ENCODE assay signal across 31 cellular contexts in genomic region chr2:227828385-227828990, GRCh38. TPM values are rescaled to one million over a fixed set of nuclear protein-coding genes. Genes with fewer than 3 reads are reported as not detected.
"Had no signal": no experiment of that assay in that cellular context is flagged by ENCODE, and none has a peak within 500 bp of the region (broad histone marks: within the 10 kb centered on the region; RNA-seq: fewer than 3 reads in every experiment).

No MANE protein-coding gene starts in this region.

- DNase-seq: natural killer cell; occipital lobe; ovary; posterior cingulate gyrus; psoas muscle; right cardiac atrium; stimulated activated CD4-positive, alpha-beta T cell treated with anti-CD3 and anti-CD28 coated beads, Interleukin-15, amount 100 ng/mL, for 24 hours; stimulated activated CD4-positive, alpha-beta T cell treated with anti-CD3 and anti-CD28 coated beads, Interleukin-2, amount 100 ng/mL, for 24 hours; stimulated activated CD4-positive, alpha-beta T cell treated with anti-CD3 and anti-CD28 coated beads, Interleukin-2, amount 100 ng/mL, for 48 hours; stimulated activated CD4-positive, alpha-beta T cell treated with anti-CD3 and anti-CD28 coated beads, Interleukin-4, amount 100 ng/mL, for 24 hours; stimulated activated naive B cell treated with anti-CD40 and anti-IgM and Interleukin-4, amounts not matched to agents 10 μg/mL and 1 μg/mL and 100 μg/mL, for 72 hours; stimulated activated naive CD4-positive, alpha-beta T cell treated with Interleukin-2 at 50 U/mL for 16 hours; stomach; thyroid gland; trophoblast cell; upper lobe of left lung had no signal

- H3K27ac Mint-ChIP-seq: natural killer cell; nephron; neural progenitor cell; progenitor cell of endocrine pancreas; stimulated activated effector memory CD8-positive, alpha-beta T cell treated with anti-CD3 and anti-CD28 coated beads, Interleukin-12 subunit alpha, Interleukin-12 subunit beta, amount 100 ng/mL, for 72 hours; stimulated activated naive B cell treated with anti-CD40 and anti-IgM and Interleukin-4, amounts not matched to agents 10 μg/mL and 1 μg/mL and 100 μg/mL, for 72 hours; stimulated activated naive CD8-positive, alpha-beta T cell treated with anti-CD3 and anti-CD28 coated beads, Interleukin-15, Interleukin-2, amounts not matched to agents 100 ng/mL and 50 ng/mL, for 24 hours had no signal

- H3K79me2 ChIP-seq: parathyroid adenoma had no signal

- H3K4me1 Mint-ChIP-seq: natural killer cell; nephron; neural progenitor cell; stimulated activated naive B cell treated with anti-CD40 and anti-IgM and Interleukin-4, amounts not matched to agents 10 μg/mL and 1 μg/mL and 100 μg/mL, for 72 hours had no signal

- H3K4me3 ChIP-seq: neural progenitor cell, ovary, psoas muscle, skin epidermis, stomach, thoracic aorta, thyroid gland, tibial nerve, upper lobe of left lung, vagina had no signal

- FAIRE-seq: urothelium cell line had no signal

- H3K9ac ChIP-seq: neural progenitor cell, parathyroid adenoma had no signal

- H3K27me3 ChIP-seq: neural progenitor cell, ovary, stomach, thyroid gland, tibial nerve, upper lobe of left lung, vagina had no signal

- H2AFZ ChIP-seq: neural progenitor cell, parathyroid adenoma had no signal

- H3K27ac ChIP-seq: neural progenitor cell, ovary, parathyroid adenoma, psoas muscle, skin epidermis, stomach, thoracic aorta, thyroid gland, tibial nerve, upper lobe of left lung, vagina had no signal

- H3K36me3 ChIP-seq: neural progenitor cell, ovary, stomach, thoracic aorta, thyroid gland, tibial nerve, upper lobe of left lung, vagina had no signal

- H3K9me3 ChIP-seq: ovary, psoas muscle, stomach, thoracic aorta, thyroid gland, tibial nerve, upper lobe of left lung, vagina had no signal

- H3K4me3 Mint-ChIP-seq: natural killer cell; nephron; neural progenitor cell; stimulated activated effector memory CD8-positive, alpha-beta T cell treated with anti-CD3 and anti-CD28 coated beads, Interleukin-12 subunit alpha, Interleukin-12 subunit beta, amount 100 ng/mL, for 72 hours; stimulated activated naive B cell treated with anti-CD40 and anti-IgM and Interleukin-4, amounts not matched to agents 10 μg/mL and 1 μg/mL and 100 μg/mL, for 72 hours; stimulated activated naive CD8-positive, alpha-beta T cell treated with anti-CD3 and anti-CD28 coated beads, Interleukin-15, Interleukin-2, amounts not matched to agents 100 ng/mL and 50 ng/mL, for 24 hours had no signal

- H3K4me1 ChIP-seq: neural progenitor cell, parathyroid adenoma, psoas muscle, stomach, thyroid gland, tibial nerve, upper lobe of left lung had no signal

- ATAC-seq: natural killer cell; psoas muscle; right cardiac atrium; sciatic nerve; stimulated activated effector memory CD8-positive, alpha-beta T cell treated with anti-CD3 and anti-CD28 coated beads, Interleukin-12 subunit alpha, Interleukin-12 subunit beta, amount 100 ng/mL, for 72 hours had no signal

- H3K4me2 ChIP-seq: neural progenitor cell had no signal

- H3K36me3 Mint-ChIP-seq: natural killer cell; neural progenitor cell; stimulated activated effector memory CD8-positive, alpha-beta T cell treated with anti-CD3 and anti-CD28 coated beads, Interleukin-12 subunit alpha, Interleukin-12 subunit beta, amount 100 ng/mL, for 72 hours; stimulated activated naive B cell treated with anti-CD40 and anti-IgM and Interleukin-4, amounts not matched to agents 10 μg/mL and 1 μg/mL and 100 μg/mL, for 72 hours had no signal

RNA-seq across cellular contexts. Expression of gene CCL20, which starts 14.8 kb away (rescaled TPM):
- total RNA-seq: occipital lobe, progenitor cell of endocrine pancreas, right cardiac atrium, temporal lobe, thyroid gland, tibial nerve, vagina had no signal
- polyA plus RNA-seq: neural cell, right cardiac atrium had no signal

RNA-seq across cellular contexts. Expression of gene DAW1, which starts 42.9 kb away (rescaled TPM):
- total RNA-seq: natural killer cell, progenitor cell of endocrine pancreas, psoas muscle, sciatic nerve, stomach, thyroid gland, ureter, vagina had no signal
